ENCODE assay signal across 8 cellular contexts in the genomic region with DNA sequence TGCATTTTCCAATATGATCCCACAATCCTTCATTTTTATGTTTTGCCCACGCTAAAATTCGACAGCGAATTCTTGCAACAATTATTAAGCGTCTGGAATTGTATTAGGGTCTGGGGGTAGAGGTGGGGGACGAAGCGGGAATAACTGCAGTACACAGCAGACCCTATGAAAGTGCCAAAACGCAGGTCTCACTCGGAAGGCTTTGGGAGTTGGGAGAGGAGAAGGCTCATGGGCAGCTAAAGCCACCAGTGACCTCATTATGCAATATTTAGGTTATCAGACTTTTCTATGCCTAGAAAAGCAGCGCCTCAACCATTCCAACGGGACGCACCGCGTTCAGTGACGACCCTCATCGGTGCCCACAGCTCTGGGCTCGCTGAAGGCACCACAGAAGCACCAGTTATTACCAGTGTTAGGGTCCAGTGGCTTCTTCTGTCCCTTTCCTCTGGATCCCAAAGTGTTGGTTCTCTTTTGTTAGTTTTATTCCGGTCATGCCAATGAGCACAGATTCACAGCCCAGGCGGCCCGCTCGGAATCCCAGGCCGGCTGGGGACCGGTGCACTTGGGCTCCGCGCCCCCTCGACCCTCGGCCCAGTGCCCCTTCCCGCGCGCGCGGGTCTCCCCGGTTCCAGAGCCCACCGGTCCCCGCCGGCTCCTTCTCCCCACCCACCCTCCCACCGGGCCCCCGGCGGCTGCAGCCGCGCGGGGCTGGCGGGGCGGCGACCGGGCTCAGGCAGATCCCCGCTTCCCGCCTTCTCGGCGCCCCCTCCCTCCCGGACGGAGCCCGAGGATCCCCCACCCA. TPM values are rescaled to one million over a fixed set of nuclear protein-coding genes. Genes with fewer than 3 reads are reported as not detected.
DNase-seq lines count a peak whose midpoint lies in the region; ATAC-seq and TF ChIP-seq lines count a peak whose summit lies in the region.

No MANE protein-coding gene starts in this region.

- H3K27ac Mint-ChIP-seq in memory B cell (no peak overlapping the region), type B pancreatic cell (peak overlapping the region; percentile 2)

- H3K4me3 Mint-ChIP-seq in activated T-cell treated with anti-CD3 and anti-CD28 coated beads, Interleukin-2, amount 50 U/mL, for 4 hours = peak overlapping the region; percentile 22
- H3K4me3 Mint-ChIP-seq in memory B cell = peak overlapping the region; percentile 16
- peak overlapping the region; percentile 86 for H3K4me3 Mint-ChIP-seq in type B pancreatic cell

- peak overlapping the region; percentile 78 for H3K27ac ChIP-seq in caudate nucleus (ENCODE audit: low read depth, low read length)

- H3K36me3 Mint-ChIP-seq in activated T-cell treated with anti-CD3 and anti-CD28 coated beads, Interleukin-2, amount 50 U/mL, for 4 hours (ENCODE audit: insufficient read depth) = no peaks in the 10 kb centered on the region
- H3K36me3 Mint-ChIP-seq in memory B cell (peaks cover 2% of the 10 kb centered on the region), type B pancreatic cell (no peaks in the 10 kb centered on the region)

- peaks cover 7% of the 10 kb centered on the region for H3K9me3 Mint-ChIP-seq in activated T-cell treated with anti-CD3 and anti-CD28 coated beads, Interleukin-2, amount 50 U/mL, for 4 hours
- H3K9me3 Mint-ChIP-seq in memory B cell (peaks cover 8% of the 10 kb centered on the region), type B pancreatic cell (peaks cover 10% of the 10 kb centered on the region)

- H3K4me1 Mint-ChIP-seq in activated T-cell treated with anti-CD3 and anti-CD28 coated beads, Interleukin-2, amount 50 U/mL, for 4 hours (ENCODE audit: low read depth) = peaks cover 5% of the 10 kb centered on the region
- H3K4me1 Mint-ChIP-seq in memory B cell (no peaks in the 10 kb centered on the region), type B pancreatic cell (ENCODE audit: unreplicated experiment) (peaks cover 17% of the 10 kb centered on the region)

- no peak for TF ChIP-seq CTCF in type B pancreatic cell (conservative IDR thresholded peaks at IDR 0.05)

- H3K27me3 Mint-ChIP-seq in activated T-cell treated with anti-CD3 and anti-CD28 coated beads, Interleukin-2, amount 50 U/mL, for 4 hours (ENCODE audit: low read depth) = peaks cover 63% of the 10 kb centered on the region
- H3K27me3 Mint-ChIP-seq in memory B cell (peaks cover 30% of the 10 kb centered on the region), type B pancreatic cell (peaks cover 50% of the 10 kb centered on the region)

- peak in 1 of 2 donors; percentile 15 for ATAC-seq in activated T-cell treated with anti-CD3 and anti-CD28 coated beads, Interleukin-2, amount 50 U/mL, for 4 hours
- no peak for ATAC-seq in memory B cell (ENCODE audit: low read depth)
- ATAC-seq in HG03175 (IDR thresholded peaks at IDR 0.05; ENCODE audit: unreplicated experiment) = no peak

- no peak for DNase-seq in activated T-cell treated with anti-CD3 and anti-CD28 coated beads, Interleukin-2, amount 50 U/mL, for 4 hours
- DNase-seq in activated T-cell treated with anti-CD3 and anti-CD28 coated beads for 4 hours (no peak), caudate nucleus (lab: John Stamatoyannopoulos, UW) (peak in 2 of 61 donors; percentile 31 to 50), memory B cell (ENCODE audit: low spot score in 2 of 2) (no peak), type B pancreatic cell (ENCODE audit: extremely low spot score, unreplicated experiment) (no peak), NCI-H1694 (lab: John Stamatoyannopoulos, UW) (no peak), NCI-H2107 (lab: John Stamatoyannopoulos, UW) (no peak)

RNA-seq across cellular contexts. Expression of a gene that starts 0.7 kb away (rescaled TPM):
- total RNA-seq in activated T-cell treated with anti-CD3 and anti-CD28 coated beads, Interleukin-2, amount 50 U/mL, for 4 hours = not detected
- total RNA-seq in type B pancreatic cell (ENCODE audit: low replicate concordance) = 6.7 and 7.5 TPM in 2 replicates

Comparison
In these comparisons a context has a peak if more than half of its experiments do, and no peak if none do; other contexts are left out.
1. H3K4me3 Mint-ChIP-seq: peak in every context shown above with its lines; median percentile 86 in type B pancreatic cell; 22 in activated T-cell treated with anti-CD3 and anti-CD28 coated beads, Interleukin-2, amount 50 U/mL, for 4 hours; 16 in memory B cell.